8 cellular contexts compared by ENCODE assay signal in the genomic region with DNA sequence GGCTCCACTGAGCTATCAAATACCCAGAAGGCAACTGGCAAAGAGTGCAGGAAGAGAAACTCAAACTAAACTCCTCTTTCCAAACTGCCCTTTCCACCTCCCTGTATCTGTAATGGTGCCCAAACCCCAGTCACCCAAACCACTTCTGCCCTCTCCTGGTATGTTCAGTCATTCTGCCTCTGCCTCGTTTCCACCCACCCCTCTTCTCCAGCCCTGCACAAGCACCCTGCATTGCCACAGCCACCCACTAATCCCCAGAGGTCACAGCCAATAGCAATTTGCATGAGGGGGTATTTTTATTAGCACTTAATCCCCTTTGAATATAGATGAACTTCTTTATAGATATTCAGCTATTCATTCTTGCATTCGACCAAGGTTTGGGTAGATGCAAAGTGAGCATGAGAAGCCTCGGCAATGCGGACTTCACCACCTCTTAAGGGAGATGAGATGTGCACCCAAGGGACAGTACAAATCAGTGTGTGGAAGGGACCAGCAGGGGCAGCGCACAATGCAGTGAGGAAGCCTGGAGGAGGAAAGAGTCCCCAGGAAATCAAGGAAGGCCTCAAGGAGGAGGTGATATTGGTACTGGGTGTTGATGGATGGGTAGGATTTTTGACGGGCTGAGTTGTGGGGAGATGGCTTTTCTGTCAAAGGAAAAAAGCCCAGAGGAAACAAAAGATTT. TPM values are rescaled to one million over a fixed set of nuclear protein-coding genes. Genes with fewer than 3 reads are reported as not detected.
DNase-seq lines count a peak whose midpoint lies in the region; ATAC-seq and TF ChIP-seq lines count a peak whose summit lies in the region.

No MANE protein-coding gene starts in this region.

- no peaks in the 10 kb centered on the region for H3K27me3 Mint-ChIP-seq in activated CD8-positive, alpha-beta T cell treated with anti-CD3 and anti-CD28 coated beads, Interleukin-2, amount 10 ng/mL, durations not matched to agents 7 days and 5 days (ENCODE audit: low read depth)

- intact Hi-C loops in posterior vena cava (cut with DNase I) = no loop called here

- H3K36me3 ChIP-seq in gastroesophageal sphincter = no peaks in the 10 kb centered on the region

- peak; percentile 94 for ATAC-seq in activated CD8-positive, alpha-beta T cell treated with anti-CD3 and anti-CD28 coated beads, Interleukin-2, amount 10 ng/mL, durations not matched to agents 7 days and 5 days
- peak; percentile 73 for ATAC-seq in gastroesophageal sphincter

- CTCF ChIA-PET in activated CD8-positive, alpha-beta T cell treated with anti-CD3 and anti-CD28 coated beads, Interleukin-2, amount 10 ng/mL, durations not matched to agents 7 days and 5 days (lab: Charles Lee) = interaction anchor here (0.6 to 9.4 kb wide), 17 partner anchors 10 to 656 kb away, joined by 3 to 251 read pairs (median 5); a partner anchor contains a TSS

- POLR2A ChIA-PET in activated CD8-positive, alpha-beta T cell treated with anti-CD3 and anti-CD28 coated beads, Interleukin-2, amount 10 ng/mL, durations not matched to agents 7 days and 5 days (lab: Charles Lee) = interaction anchor here (0.9 to 2.0 kb wide), 5 partner anchors 11 to 28 kb away, joined by 4 to 16 read pairs (median 5); no protein-coding TSS in a partner anchor

- H3K36me3 Mint-ChIP-seq in activated CD8-positive, alpha-beta T cell treated with anti-CD3 and anti-CD28 coated beads, Interleukin-2, amount 10 ng/mL, durations not matched to agents 7 days and 5 days (ENCODE audit: low read depth) = no peaks in the 10 kb centered on the region

- WGBS in gastroesophageal sphincter (ENCODE audit: low coverage in 1 of 2), 2 donors = 59 to 70% methylated on average over 6 of the region's 6 CpGs

- no peaks in the 10 kb centered on the region for H3K9me3 Mint-ChIP-seq in activated CD8-positive, alpha-beta T cell treated with anti-CD3 and anti-CD28 coated beads, Interleukin-2, amount 10 ng/mL, durations not matched to agents 7 days and 5 days (ENCODE audit: insufficient read depth)

- no peak for TF ChIP-seq EP300 in gastroesophageal sphincter (IDR thresholded peaks at IDR 0.05)

- no peak overlapping the region for H3K27ac ChIP-seq in gastroesophageal sphincter

- no peaks in the 10 kb centered on the region for H3K27me3 ChIP-seq in gastroesophageal sphincter

- H3K4me3 Mint-ChIP-seq in activated CD8-positive, alpha-beta T cell treated with anti-CD3 and anti-CD28 coated beads, Interleukin-2, amount 10 ng/mL, durations not matched to agents 7 days and 5 days = no peak overlapping the region

- TF ChIP-seq CTCF in NB4 (IDR thresholded peaks at IDR 0.05; ENCODE audit: low read depth, low read length) (peak; percentile 51), gastroesophageal sphincter (IDR thresholded peaks at IDR 0.05) (peak in 3 of 4 experiments; percentile 24 to 51 (median 34))

- H3K4me3 ChIP-seq in NB4 (ENCODE audit: low read depth, low read length) (no peak overlapping the region), gastroesophageal sphincter (no peak overlapping the region)

- peaks cover 52% of the 10 kb centered on the region for H3K4me1 Mint-ChIP-seq in activated CD8-positive, alpha-beta T cell treated with anti-CD3 and anti-CD28 coated beads, Interleukin-2, amount 10 ng/mL, durations not matched to agents 7 days and 5 days (ENCODE audit: low read depth)

- peaks cover 0 to 5% (median 0%) of the 10 kb centered on the region in 3 donors for H3K4me1 ChIP-seq in gastroesophageal sphincter

- peak overlapping the region; percentile 7 for H3K27ac Mint-ChIP-seq in activated CD8-positive, alpha-beta T cell treated with anti-CD3 and anti-CD28 coated beads, Interleukin-2, amount 10 ng/mL, durations not matched to agents 7 days and 5 days

- DNase-seq in NK-92 (lab: John Stamatoyannopoulos, UW; ENCODE audit: unreplicated experiment) (peak; percentile 4), H4 (ENCODE audit: low spot score) (peak; percentile 23), NB4 (ENCODE audit: low read depth) (peak; percentile 88), posterior vena cava (ENCODE audit: low spot score) (no peak)
- DNase-seq in NK-92 treated with Interleukin-12 subunit alpha and Interleukin-12 subunit beta, amount 100 ng/mL, for 24 hours (lab: John Stamatoyannopoulos, UW) = no peak
- peak; percentile 69 for DNase-seq in activated CD8-positive, alpha-beta T cell treated with anti-CD3 and anti-CD28 coated beads, Interleukin-2, amount 10 ng/mL, durations not matched to agents 7 days and 5 days
- DNase-seq in stimulated activated CD4-positive, alpha-beta T cell treated with anti-CD3 and anti-CD28 coated beads, Interleukin-1b, Interleukin-23, amount 100 ng/mL, for 48 hours = peak; percentile 54

- no peaks in the 10 kb centered on the region for H3K9me3 ChIP-seq in gastroesophageal sphincter

- no peak for TF ChIP-seq POLR2A in NB4 (IDR thresholded peaks at IDR 0.05; ENCODE audit: extremely low read depth, insufficient read length)
- TF ChIP-seq POLR2A in gastroesophageal sphincter (IDR thresholded peaks at IDR 0.05) = no peak

RNA-seq across cellular contexts. Expression of a gene that starts 12.4 kb away (rescaled TPM):
- total RNA-seq in H4 (2014; rRNA removed; shearing (Covaris generic)) = not detected in 2 replicates
- total RNA-seq in activated CD8-positive, alpha-beta T cell treated with anti-CD3 and anti-CD28 coated beads, Interleukin-2, amount 10 ng/mL, durations not matched to agents 7 days and 5 days = under 1 TPM; 0.23 to 0.29 TPM
- under 1 TPM in 2 of 4 donors, not detected in 2; 0.13 to 0.15 TPM for total RNA-seq in gastroesophageal sphincter
- under 1 TPM; 0.10 to 0.14 TPM for total RNA-seq in posterior vena cava

RNA-seq across cellular contexts. Expression of a gene that starts 28.6 kb away (rescaled TPM):
- 0.27 and 2.7 TPM in 2 replicates for total RNA-seq in H4 (2014; rRNA removed; shearing (Covaris generic))
- total RNA-seq in activated CD8-positive, alpha-beta T cell treated with anti-CD3 and anti-CD28 coated beads, Interleukin-2, amount 10 ng/mL, durations not matched to agents 7 days and 5 days = 10 to 100 TPM in 1 of 2 experiments, 1 to 10 TPM in 1; 8.9 to 10.0 TPM
- total RNA-seq in gastroesophageal sphincter (10 to 100 TPM in 3 of 4 donors, 1 to 10 TPM in 1; 9.2 to 23.3 (median 19.2) TPM), posterior vena cava (10 to 100 TPM in 1 of 2 donors, 1 to 10 TPM in 1; 9.9 to 11.1 TPM)

RNA-seq across cellular contexts. Expression of a gene that starts 29.2 kb away (rescaled TPM):
- not detected in 2 replicates for total RNA-seq in H4 (2014; rRNA removed; shearing (Covaris generic))
- total RNA-seq in activated CD8-positive, alpha-beta T cell treated with anti-CD3 and anti-CD28 coated beads, Interleukin-2, amount 10 ng/mL, durations not matched to agents 7 days and 5 days = not detected
- total RNA-seq in gastroesophageal sphincter (not detected), posterior vena cava (not detected)

Comparison
In these comparisons a context has a peak if more than half of its experiments do, and no peak if none do; other contexts are left out.
1. DNase-seq: peak in NK-92 (single experiment), H4 (single experiment), NB4 (single experiment), activated CD8-positive, alpha-beta T cell treated with anti-CD3 and anti-CD28 coated beads, Interleukin-2, amount 10 ng/mL, durations not matched to agents 7 days and 5 days (single experiment) and stimulated activated CD4-positive, alpha-beta T cell treated with anti-CD3 and anti-CD28 coated beads, Interleukin-1b, Interleukin-23, amount 100 ng/mL, for 48 hours (single experiment); none in NK-92 treated with Interleukin-12 subunit alpha and Interleukin-12 subunit beta, amount 100 ng/mL, for 24 hours (single experiment) and posterior vena cava (single experiment).